27 cellular contexts compared by ENCODE assay signal in the genomic region with DNA sequence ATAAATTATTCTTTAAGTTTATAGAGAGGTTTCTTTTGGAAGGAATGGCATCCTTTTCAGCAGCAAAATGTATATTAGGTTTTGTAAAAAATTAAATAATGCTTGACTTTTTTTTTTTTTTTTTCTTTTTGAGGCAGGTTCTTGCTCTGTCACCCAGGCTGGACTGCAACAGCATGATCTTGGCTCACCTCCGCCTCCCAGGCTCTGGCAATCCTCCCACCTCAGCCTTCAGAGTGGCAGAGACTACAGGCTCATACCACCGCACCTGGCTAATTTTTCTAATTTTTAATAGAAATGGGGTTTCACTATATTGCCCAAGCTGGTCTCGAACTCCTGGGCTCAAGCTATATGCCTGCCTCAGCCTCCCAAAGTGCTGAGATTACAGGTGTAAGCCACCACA.
"Had no signal": no experiment of that assay in that cellular context is flagged by ENCODE, and none has a peak within 500 bp of the region (broad histone marks: within the 10 kb centered on the region; RNA-seq: fewer than 3 reads in every experiment).

No MANE protein-coding gene starts in this region.

- H3K27ac Mint-ChIP-seq: stimulated activated effector memory CD8-positive, alpha-beta T cell treated with anti-CD3 and anti-CD28 coated beads, Interleukin-12 subunit alpha, Interleukin-12 subunit beta, amount 100 ng/mL, for 72 hours; stimulated activated memory B cell treated with anti-CD40 and anti-IgM and Interleukin-4, amounts not matched to agents 10 μg/mL and 1 μg/mL and 100 μg/mL, for 72 hours; stimulated activated naive B cell treated with anti-CD40 and anti-IgM and Interleukin-4, amounts not matched to agents 10 μg/mL and 1 μg/mL and 100 μg/mL, for 72 hours; stimulated activated naive CD8-positive, alpha-beta T cell treated with anti-CD3 and anti-CD28 coated beads, Interleukin-15, amount 100 ng/mL, for 72 hours; stimulated activated naive CD8-positive, alpha-beta T cell treated with anti-CD3 and anti-CD28 coated beads, Interleukin-15, Interleukin-2, amounts not matched to agents 100 ng/mL and 50 ng/mL, for 24 hours; type B pancreatic cell had no signal

- H3K4me1 Mint-ChIP-seq: stimulated activated effector memory CD8-positive, alpha-beta T cell treated with anti-CD3 and anti-CD28 coated beads, Interleukin-12 subunit alpha, Interleukin-12 subunit beta, amount 100 ng/mL, for 72 hours; stimulated activated memory B cell treated with anti-CD40 and anti-IgM and Interleukin-4, amounts not matched to agents 10 μg/mL and 1 μg/mL and 100 μg/mL, for 72 hours; stimulated activated naive CD8-positive, alpha-beta T cell treated with anti-CD3 and anti-CD28 coated beads, Interleukin-15, amount 100 ng/mL, for 72 hours had no signal

- H3K27me3 ChIP-seq: stomach, suprapubic skin, testis, thyroid gland, tibial artery, tibial nerve, transverse colon, upper lobe of left lung, upper lobe of right lung, uterus, vagina had no signal

- H3K4me1 ChIP-seq: stomach, suprapubic skin, testis, thyroid gland, tibial artery, transverse colon, upper lobe of left lung, upper lobe of right lung, uterus, vagina had no signal

- H3K4me3 Mint-ChIP-seq: stimulated activated effector memory CD8-positive, alpha-beta T cell treated with anti-CD3 and anti-CD28 coated beads, Interleukin-12 subunit alpha, Interleukin-12 subunit beta, amount 100 ng/mL, for 72 hours; stimulated activated memory B cell treated with anti-CD40 and anti-IgM and Interleukin-4, amounts not matched to agents 10 μg/mL and 1 μg/mL and 100 μg/mL, for 72 hours; stimulated activated naive B cell treated with anti-CD40 and anti-IgM and Interleukin-4, amounts not matched to agents 10 μg/mL and 1 μg/mL and 100 μg/mL, for 72 hours; stimulated activated naive CD8-positive, alpha-beta T cell treated with anti-CD3 and anti-CD28 coated beads, Interleukin-15, amount 100 ng/mL, for 72 hours; stimulated activated naive CD8-positive, alpha-beta T cell treated with anti-CD3 and anti-CD28 coated beads, Interleukin-15, Interleukin-2, amounts not matched to agents 100 ng/mL and 50 ng/mL, for 24 hours; type B pancreatic cell had no signal

- H3K9me3 ChIP-seq: suprapubic skin, testis, thoracic aorta, thyroid gland, tibial artery, tibial nerve, transverse colon, upper lobe of left lung, upper lobe of right lung, uterus, vagina had no signal

- H3K36me3 ChIP-seq: thoracic aorta, transverse colon, upper lobe of left lung, upper lobe of right lung, uterus, vagina had no signal

- H3K4me3 ChIP-seq: stomach, suprapubic skin, testis, thoracic aorta, thyroid gland, tibial artery, tibial nerve, transverse colon, upper lobe of left lung, upper lobe of right lung, uterus, vagina had no signal

- H3K27me3 Mint-ChIP-seq: stimulated activated memory B cell treated with anti-CD40 and anti-IgM and Interleukin-4, amounts not matched to agents 10 μg/mL and 1 μg/mL and 100 μg/mL, for 72 hours; stimulated activated naive B cell treated with anti-CD40 and anti-IgM and Interleukin-4, amounts not matched to agents 10 μg/mL and 1 μg/mL and 100 μg/mL, for 72 hours; stimulated activated naive CD8-positive, alpha-beta T cell treated with anti-CD3 and anti-CD28 coated beads, Interleukin-15, amount 100 ng/mL, for 72 hours; stimulated activated naive CD8-positive, alpha-beta T cell treated with anti-CD3 and anti-CD28 coated beads, Interleukin-15, Interleukin-2, amounts not matched to agents 100 ng/mL and 50 ng/mL, for 24 hours; type B pancreatic cell had no signal

- H3K27ac ChIP-seq: stomach, suprapubic skin, testis, thoracic aorta, thyroid gland, tibial artery, tibial nerve, transverse colon, upper lobe of left lung, upper lobe of right lung, uterus, vagina had no signal

- H3K36me3 Mint-ChIP-seq: stimulated activated effector memory CD8-positive, alpha-beta T cell treated with anti-CD3 and anti-CD28 coated beads, Interleukin-12 subunit alpha, Interleukin-12 subunit beta, amount 100 ng/mL, for 72 hours; stimulated activated memory B cell treated with anti-CD40 and anti-IgM and Interleukin-4, amounts not matched to agents 10 μg/mL and 1 μg/mL and 100 μg/mL, for 72 hours; stimulated activated naive B cell treated with anti-CD40 and anti-IgM and Interleukin-4, amounts not matched to agents 10 μg/mL and 1 μg/mL and 100 μg/mL, for 72 hours had no signal

- ATAC-seq: stimulated activated effector memory CD8-positive, alpha-beta T cell treated with anti-CD3 and anti-CD28 coated beads, Interleukin-12 subunit alpha, Interleukin-12 subunit beta, amount 100 ng/mL, for 72 hours; stimulated activated memory B cell treated with anti-CD40 and anti-IgM and Interleukin-4, amounts not matched to agents 10 μg/mL and 1 μg/mL and 100 μg/mL, for 72 hours; stimulated activated naive B cell treated with anti-CD40 and anti-IgM and Interleukin-4, amounts not matched to agents 10 μg/mL and 1 μg/mL and 100 μg/mL, for 72 hours; stimulated activated naive CD8-positive, alpha-beta T cell treated with anti-CD3 and anti-CD28 coated beads, Interleukin-15, amount 100 ng/mL, for 72 hours; stimulated activated naive CD8-positive, alpha-beta T cell treated with anti-CD3 and anti-CD28 coated beads, Interleukin-15, Interleukin-2, amounts not matched to agents 100 U/mL and 50 U/mL, for 24 hours; upper lobe of right lung had no signal

- H3K9me3 Mint-ChIP-seq: stimulated activated memory B cell treated with anti-CD40 and anti-IgM and Interleukin-4, amounts not matched to agents 10 μg/mL and 1 μg/mL and 100 μg/mL, for 72 hours; stimulated activated naive CD8-positive, alpha-beta T cell treated with anti-CD3 and anti-CD28 coated beads, Interleukin-15, Interleukin-2, amounts not matched to agents 100 ng/mL and 50 ng/mL, for 24 hours; type B pancreatic cell had no signal

- DNase-seq: stimulated activated CD4-positive, alpha-beta T cell treated with anti-CD3 and anti-CD28 coated beads, Interleukin-2, amount 100 ng/mL, for 48 hours; stimulated activated CD4-positive, alpha-beta T cell treated with anti-CD3 and anti-CD28 coated beads, Interleukin-4, amount 100 ng/mL, for 1 hour; stimulated activated CD4-positive, alpha-beta T cell treated with anti-CD3 and anti-CD28 coated beads, Interleukin-4, amount 100 ng/mL, for 24 hours; stimulated activated CD4-positive, alpha-beta T cell treated with anti-CD3 and anti-CD28 coated beads, Interleukin-4, amount 100 ng/mL, for 4 hours; stimulated activated CD8-positive, alpha-beta memory T cell treated with anti-CD3 and anti-CD28 coated beads, Interleukin-4, amount 100 ng/mL, for 48 hours; stimulated activated naive B cell treated with anti-CD40 and anti-IgM and Interleukin-4, amounts not matched to agents 10 μg/mL and 1 μg/mL and 100 μg/mL, for 72 hours; stimulated activated naive CD4-positive, alpha-beta T cell; stimulated activated naive CD4-positive, alpha-beta T cell treated with Interleukin-2 at 50 U/mL for 16 hours; stimulated activated naive CD8-positive, alpha-beta T cell treated with anti-CD3 and anti-CD28 coated beads, Interleukin-15, amount 100 ng/mL, for 72 hours; stimulated activated naive CD8-positive, alpha-beta T cell treated with anti-CD3 and anti-CD28 coated beads, Interleukin-15, Interleukin-2, amounts not matched to agents 100 U/mL and 50 U/mL, for 24 hours; stomach; testis; thyroid gland; tibial artery; transverse colon; trophoblast cell; upper lobe of left lung; upper lobe of right lung; uterus had no signal
